In the genomic region with DNA sequence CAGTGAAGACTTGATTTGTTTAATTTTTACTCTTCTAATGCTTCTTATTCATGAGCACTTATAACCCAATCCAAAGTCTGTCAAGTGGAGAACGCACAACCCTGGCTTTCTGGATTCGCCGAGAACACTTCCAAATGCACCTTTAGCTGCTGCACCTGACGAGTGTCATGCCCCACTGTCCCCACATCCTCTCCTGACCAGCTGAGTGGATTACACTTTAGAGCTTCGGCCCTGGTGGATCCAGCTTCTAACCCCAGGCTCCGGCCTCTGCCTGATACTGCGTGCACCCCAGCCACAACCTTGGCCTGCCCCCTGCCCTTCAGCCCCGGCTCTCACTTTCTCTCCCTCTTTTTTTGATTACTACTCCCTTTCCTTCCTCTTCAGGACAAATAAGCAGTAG, we compare ENCODE assay signal across 1 cellular context.
TF ChIP-seq lines count a peak whose summit lies in the region.

No MANE protein-coding gene starts in this region.

TF ChIP-seq in H1, 55 proteins besides CTCF, POLR2A, EP300 and RAD21 (continued from another document):
- no peak for TF ChIP-seq CBX8 (IDR thresholded peaks at IDR 0.05; ENCODE audit: borderline replicate concordance, low read depth, low read length)
- TF ChIP-seq RBBP5 (IDR thresholded peaks at IDR 0.05; ENCODE audit: borderline replicate concordance, low read depth, low read length): no peak
